Comparison of ENCODE assay signal across 9 cellular contexts in the genomic region with DNA sequence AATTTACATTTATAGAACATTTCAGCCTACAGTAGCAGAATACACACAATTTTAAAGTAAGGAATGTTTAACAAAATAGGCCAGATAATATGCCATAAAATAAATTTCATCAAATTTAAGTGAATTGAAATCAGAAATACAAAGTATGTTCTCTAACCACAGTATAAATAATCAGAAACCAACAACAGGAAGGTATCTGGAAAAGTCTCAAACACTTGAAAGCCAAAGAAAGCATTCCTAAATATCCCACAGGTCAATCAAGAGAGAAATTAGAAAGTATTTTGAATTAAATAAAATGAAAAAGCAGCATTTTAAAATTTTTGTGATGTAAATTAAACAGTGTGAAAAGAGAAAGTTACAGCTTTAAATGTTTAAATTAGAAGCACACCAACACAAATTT.
"Had no signal": no experiment of that assay in that cellular context is flagged by ENCODE, and none has a peak within 500 bp of the region (broad histone marks: within the 10 kb centered on the region; RNA-seq: fewer than 3 reads in every experiment).

No MANE protein-coding gene starts in this region.

- DNase-seq: GM23248, H9, HCEC 1CT, HFFc6, IMR-90 had no signal

- H3K27ac ChIP-seq: GM23248 had no signal

- H3K4me3 ChIP-seq: GM23248, K562 had no signal

- FAIRE-seq: H1, H54, HTR-8/SVneo, K562 had no signal

- ATAC-seq: K562 had no signal

- H3K9ac ChIP-seq: GM23248 had no signal

- H3K4me3 Mint-ChIP-seq: H9, HFFc6 had no signal

- H2AFZ ChIP-seq: GM23248 had no signal

- H3K27ac Mint-ChIP-seq: HFFc6 had no signal
